In genomic region chr2:222290371-222290690, GRCh38 we compare ENCODE assay signal across 1 cellular context.
TF ChIP-seq lines count a peak whose summit lies in the region.

No MANE protein-coding gene starts in this region.

TF ChIP-seq in H1, 55 proteins besides CTCF, POLR2A, EP300 and RAD21:
- TF ChIP-seq RNF2 (IDR thresholded peaks at IDR 0.05; ENCODE audit: borderline replicate concordance, low read depth, low read length, missing control alignments, poor library complexity, severe bottlenecking): peak; percentile 33
- no peak for TF ChIP-seq SP2 (IDR thresholded peaks at IDR 0.05; ENCODE audit: low read length)
